ENCODE assay signal across 8 cellular contexts in genomic region chr2:74513605-74514367, GRCh38. TPM values are rescaled to one million over a fixed set of nuclear protein-coding genes. Genes with fewer than 3 reads are reported as not detected.
DNase-seq lines count a peak whose midpoint lies in the region; ATAC-seq and TF ChIP-seq lines count a peak whose summit lies in the region.

No MANE protein-coding gene starts in this region.

- TF ChIP-seq CTCF in foreskin keratinocyte (conservative IDR thresholded peaks at IDR 0.05) = no peak
- no peak for TF ChIP-seq CTCF in colonic mucosa (IDR thresholded peaks at IDR 0.05)

- ATAC-seq in foreskin keratinocyte (peak; percentile 42), GM21367 (IDR thresholded peaks at IDR 0.05; ENCODE audit: unreplicated experiment) (no peak)
- ATAC-seq in stimulated activated naive CD8-positive, alpha-beta T cell treated with anti-CD3 and anti-CD28 coated beads, Interleukin-15, Interleukin-2, amounts not matched to agents 100 U/mL and 50 U/mL, for 24 hours = peak; percentile 14

- no peaks in the 10 kb centered on the region for H3K36me3 ChIP-seq in colonic mucosa

- peaks cover 4% of the 10 kb centered on the region for H3K4me1 ChIP-seq in foreskin keratinocyte
- peaks cover 18% of the 10 kb centered on the region for H3K4me1 ChIP-seq in colonic mucosa

- peaks cover 98% of the 10 kb centered on the region for H3K27me3 ChIP-seq in foreskin keratinocyte
- peaks cover 67% of the 10 kb centered on the region for H3K27me3 ChIP-seq in colonic mucosa

- no peaks in the 10 kb centered on the region for H3K9me3 ChIP-seq in colonic mucosa

- no peak overlapping the region for H3K9ac ChIP-seq in colonic mucosa (ENCODE audit: low read depth in 2 of 2, low read length in 2 of 2)

- H3K27ac ChIP-seq in foreskin keratinocyte (no peak overlapping the region), colonic mucosa (no peak overlapping the region)

- peak; percentile 49 for DNase-seq in activated T-cell treated with anti-CD3 and anti-CD28 coated beads, Interleukin-2, amount 50 U/mL, for 1 hour
- DNase-seq in activated T-cell treated with anti-CD3 and anti-CD28 coated beads for 4 hours (no peak), RPMI8226 (peak; percentile 58), foreskin keratinocyte (no peak), NCI-H526 treated with DMSO at 0.1 percent for 48 hours (lab: John Stamatoyannopoulos, UW) (no peak), colonic mucosa (no peak)
- DNase-seq in stimulated activated naive CD8-positive, alpha-beta T cell treated with anti-CD3 and anti-CD28 coated beads, Interleukin-15, Interleukin-2, amounts not matched to agents 100 U/mL and 50 U/mL, for 24 hours = peak; percentile 35

- no peak overlapping the region for H3K4me3 ChIP-seq in colonic mucosa

- intact Hi-C loops in colonic mucosa (cut with DNase I) = no loop called here

RNA-seq across cellular contexts. Expression of gene TLX2, which starts 0.5 kb away (rescaled TPM):
- total RNA-seq in foreskin keratinocyte (0.10 TPM in 1 of 2 replicates, not detected in the other), colonic mucosa (under 1 TPM; 0.12 to 0.40 TPM)
- 0.04 TPM in 1 of 2 replicates, not detected in the other for polyA plus RNA-seq in foreskin keratinocyte

RNA-seq across cellular contexts. Expression of gene PCGF1, which starts 6.3 kb away (rescaled TPM):
- total RNA-seq in foreskin keratinocyte = 27.4 and 27.5 TPM in 2 replicates
- polyA plus RNA-seq in foreskin keratinocyte = 28.0 and 29.9 TPM in 2 replicates
- total RNA-seq in colonic mucosa = 10 to 100 TPM; 16.1 to 19.9 TPM

RNA-seq across cellular contexts. Expression of gene DQX1, which starts 12.2 kb away (rescaled TPM):
- total RNA-seq in foreskin keratinocyte = 2.5 and 4.2 TPM in 2 replicates
- polyA plus RNA-seq in foreskin keratinocyte = 2.2 and 3.1 TPM in 2 replicates
- total RNA-seq in colonic mucosa = 10 to 100 TPM; 34.2 to 36.8 TPM

RNA-seq across cellular contexts. Expression of gene LBX2, which starts 14.4 kb away (rescaled TPM):
- total RNA-seq in foreskin keratinocyte (0.61 and 0.71 TPM in 2 replicates), colonic mucosa (under 1 TPM; 0.50 to 0.99 TPM)
- 0.67 TPM in 2 replicates for polyA plus RNA-seq in foreskin keratinocyte

RNA-seq across cellular contexts. Expression of gene AUP1, which starts 15.7 kb away (rescaled TPM):
- total RNA-seq in foreskin keratinocyte = 138 and 144 TPM in 2 replicates
- polyA plus RNA-seq in foreskin keratinocyte = 177 and 180 TPM in 2 replicates
- total RNA-seq in colonic mucosa = 100 to 1,000 TPM; 107 to 212 TPM

Comparison
In these comparisons a context has a peak if more than half of its experiments do, and no peak if none do; other contexts are left out.
1. DNase-seq: peak in activated T-cell treated with anti-CD3 and anti-CD28 coated beads, Interleukin-2, amount 50 U/mL, for 1 hour (single experiment), RPMI8226 (single experiment) and stimulated activated naive CD8-positive, alpha-beta T cell treated with anti-CD3 and anti-CD28 coated beads, Interleukin-15, Interleukin-2, amounts not matched to agents 100 U/mL and 50 U/mL, for 24 hours (single experiment); none in activated T-cell treated with anti-CD3 and anti-CD28 coated beads for 4 hours (single experiment), foreskin keratinocyte (0 of 2), NCI-H526 treated with DMSO at 0.1 percent for 48 hours (single experiment) and colonic mucosa (single experiment).